ENCODE assay signal across 8 cellular contexts in genomic region chr6:153002613-153003293, GRCh38. TPM values are rescaled to one million over a fixed set of nuclear protein-coding genes. Genes with fewer than 3 reads are reported as not detected.
DNase-seq lines count a peak whose midpoint lies in the region; ATAC-seq and TF ChIP-seq lines count a peak whose summit lies in the region.

A gene with protein sequence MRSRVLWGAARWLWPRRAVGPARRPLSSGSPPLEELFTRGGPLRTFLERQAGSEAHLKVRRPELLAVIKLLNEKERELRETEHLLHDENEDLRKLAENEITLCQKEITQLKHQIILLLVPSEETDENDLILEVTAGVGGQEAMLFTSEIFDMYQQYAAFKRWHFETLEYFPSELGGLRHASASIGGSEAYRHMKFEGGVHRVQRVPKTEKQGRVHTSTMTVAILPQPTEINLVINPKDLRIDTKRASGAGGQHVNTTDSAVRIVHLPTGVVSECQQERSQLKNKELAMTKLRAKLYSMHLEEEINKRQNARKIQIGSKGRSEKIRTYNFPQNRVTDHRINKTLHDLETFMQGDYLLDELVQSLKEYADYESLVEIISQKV (minus strand): TSS chr6:153002709. CDS start chr6:153002685, 24 bp downstream.

- H2AFZ ChIP-seq in GM23248 (peak within 1 kb of the TSS; percentile 94), fibroblast of lung (ENCODE audit: low read length) (peak within 1 kb of the TSS; percentile 63)

- H3K36me3 ChIP-seq in DOHH2 (ENCODE audit: control insufficient read depth, low read length) (peaks cover 22% of the 10 kb centered on the region), GM23248 (ENCODE audit: low read depth) (peaks cover 8% of the 10 kb centered on the region; the same call in 1 of the 2 replicates), fibroblast of lung (ENCODE audit: control insufficient read depth, insufficient read depth, low read length) (no peaks in the 10 kb centered on the region)
- H3K36me3 ChIP-seq in naive thymus-derived CD4-positive, alpha-beta T cell (ENCODE audit: control insufficient read depth in 2 of 3, insufficient read depth in 3 of 3, low read length in 3 of 3) = peaks cover 0 to 10% (median 0%) of the 10 kb centered on the region in 3 experiments

- in situ Hi-C loops in GM23248 (cut with MboI) = no loop called here

- H3K79me2 ChIP-seq in DOHH2 (ENCODE audit: control insufficient read depth, low read length) (peaks cover 59% of the 10 kb centered on the region), GM23248 (ENCODE audit: insufficient read depth) (peaks cover 66% of the 10 kb centered on the region), fibroblast of lung (ENCODE audit: control insufficient read depth, insufficient read depth, low read length) (peaks cover 49% of the 10 kb centered on the region)

- H3K9me3 ChIP-seq in DOHH2 (ENCODE audit: control insufficient read depth, insufficient read depth, low read length) (no peaks in the 10 kb centered on the region), GM23248 (ENCODE audit: low read depth) (no peaks in the 10 kb centered on the region), fibroblast of lung (ENCODE audit: control insufficient read depth, insufficient read depth, low read depth, low read length) (no peaks in the 10 kb centered on the region)
- no peaks in the 10 kb centered on the region for H3K9me3 ChIP-seq in naive thymus-derived CD4-positive, alpha-beta T cell (ENCODE audit: control insufficient read depth in 2 of 3, low read length in 3 of 3)

- H3K27me3 ChIP-seq in DOHH2 (ENCODE audit: control insufficient read depth, low read length) (no peaks in the 10 kb centered on the region), GM23248 (replicated peaks; ENCODE audit: insufficient read depth) (no peaks in the 10 kb centered on the region), fibroblast of lung (ENCODE audit: control insufficient read depth, insufficient read depth, low read length) (no peaks in the 10 kb centered on the region)
- no peaks in the 10 kb centered on the region for H3K27me3 ChIP-seq in naive thymus-derived CD4-positive, alpha-beta T cell (ENCODE audit: control insufficient read depth in 2 of 2, insufficient read depth in 2 of 2, low read length in 2 of 2)

- peak; percentile 93 for ATAC-seq in activated T-helper 17 cell treated with anti-CD3 and anti-CD28 coated beads, Interleukin-2, amount 50 U/mL, for 72 hours (replicated peaks)
- peak; percentile 92 for ATAC-seq in naive thymus-derived CD4-positive, alpha-beta T cell
- peak; percentile 92 to 93 for ATAC-seq in stimulated activated naive B cell treated with anti-CD40 and anti-IgM and Interleukin-4, amounts not matched to agents 10 μg/mL and 1 μg/mL and 100 μg/mL, for 72 hours (replicated peaks)

- peak within 1 kb of the TSS; percentile 94 for H3K4me3 ChIP-seq in DOHH2 (ENCODE audit: low read length)
- H3K4me3 ChIP-seq in GM23248 = peak within 1 kb of the TSS; percentile 91
- H3K4me3 ChIP-seq in fibroblast of lung (replicated peaks in 1 of 4; ENCODE audit: control extremely low read depth in 1 of 4, insufficient read depth in 1 of 4, low read depth in 3 of 4, low read length in 4 of 4) = peak within 1 kb of the TSS; percentile 55 to 97 (median 68)
- H3K4me3 ChIP-seq in naive thymus-derived CD4-positive, alpha-beta T cell (ENCODE audit: low read length) = peak within 1 kb of the TSS; percentile 63

- H3K9me2 ChIP-seq in DOHH2 (replicated peaks; ENCODE audit: control insufficient read depth, low read length) (no peaks in the 10 kb centered on the region), GM23248 (ENCODE audit: insufficient read depth) (no peaks in the 10 kb centered on the region)

- peaks cover 51% of the 10 kb centered on the region for H3K36me3 Mint-ChIP-seq in activated T-helper 17 cell treated with anti-CD3 and anti-CD28 coated beads, Interleukin-2, amount 50 U/mL, for 72 hours (ENCODE audit: low read depth)
- peaks cover 3 to 18% (median 5%) of the 10 kb centered on the region in 5 donors for H3K36me3 Mint-ChIP-seq in naive thymus-derived CD4-positive, alpha-beta T cell
- H3K36me3 Mint-ChIP-seq in stimulated activated naive B cell treated with anti-CD40 and anti-IgM and Interleukin-4, amounts not matched to agents 10 μg/mL and 1 μg/mL and 100 μg/mL, for 72 hours = peaks cover 12 to 19% of the 10 kb centered on the region in 2 donors

- H3K4me2 ChIP-seq in DOHH2 (ENCODE audit: low read length) = peak within 1 kb of the TSS; percentile 94
- H3K4me2 ChIP-seq in GM23248 (ENCODE audit: unreplicated experiment) = peak within 1 kb of the TSS; percentile 88
- peak within 1 kb of the TSS; percentile 99 for H3K4me2 ChIP-seq in fibroblast of lung (ENCODE audit: extremely low read depth, insufficient read depth, low read length)

- no peaks in the 10 kb centered on the region for H3K27me3 Mint-ChIP-seq in activated T-helper 17 cell treated with anti-CD3 and anti-CD28 coated beads, Interleukin-2, amount 50 U/mL, for 72 hours
- H3K27me3 Mint-ChIP-seq in naive thymus-derived CD4-positive, alpha-beta T cell = peaks cover 0 to 18% (median 0%) of the 10 kb centered on the region in 5 donors
- no peaks in the 10 kb centered on the region for H3K27me3 Mint-ChIP-seq in stimulated activated naive B cell treated with anti-CD40 and anti-IgM and Interleukin-4, amounts not matched to agents 10 μg/mL and 1 μg/mL and 100 μg/mL, for 72 hours

- H4K20me1 ChIP-seq in DOHH2 (ENCODE audit: control insufficient read depth, insufficient read depth, low read depth, low read length) (peaks cover 6% of the 10 kb centered on the region; the same call in 1 of the 2 replicates), GM23248 (ENCODE audit: insufficient read depth) (no peaks in the 10 kb centered on the region), fibroblast of lung (ENCODE audit: control insufficient read depth, extremely low read depth, insufficient read depth, low read length) (no peaks in the 10 kb centered on the region)

- peak within 1 kb of the TSS; percentile 95 for H3K4me3 Mint-ChIP-seq in activated T-helper 17 cell treated with anti-CD3 and anti-CD28 coated beads, Interleukin-2, amount 50 U/mL, for 72 hours
- peak within 1 kb of the TSS; percentile 85 to 99 (median 96) for H3K4me3 Mint-ChIP-seq in naive thymus-derived CD4-positive, alpha-beta T cell
- peak within 1 kb of the TSS; percentile 98 to 100 for H3K4me3 Mint-ChIP-seq in stimulated activated naive B cell treated with anti-CD40 and anti-IgM and Interleukin-4, amounts not matched to agents 10 μg/mL and 1 μg/mL and 100 μg/mL, for 72 hours

- DNase-seq in GM23248 = peak; percentile 99
- DNase-seq in Kasumi-1 (lab: John Stamatoyannopoulos, UW) = peak; percentile 94 to 96
- DNase-seq in RWPE1 (ENCODE audit: low spot score) = peak; percentile 90
- DNase-seq in fibroblast of lung (ENCODE audit: low read depth in 2 of 2) = peak; percentile 97
- peak; percentile 52 to 84 (median 70) for DNase-seq in naive thymus-derived CD4-positive, alpha-beta T cell
- DNase-seq in stimulated activated naive B cell treated with anti-CD40 and anti-IgM and Interleukin-4, amounts not matched to agents 10 μg/mL and 1 μg/mL and 100 μg/mL, for 72 hours = peak; percentile 88

- 1 to 2% methylated on average over 33 to 46 of the region's 48 CpGs for WGBS in GM23248 (ENCODE audit: low coverage in 1 of 2, low lambda C conversion rate in 2 of 2, missing lambda C conversion rate in 2 of 2), 2 experiments

- H3K27ac Mint-ChIP-seq in activated T-helper 17 cell treated with anti-CD3 and anti-CD28 coated beads, Interleukin-2, amount 50 U/mL, for 72 hours = peak within 1 kb of the TSS; percentile 96
- H3K27ac Mint-ChIP-seq in naive thymus-derived CD4-positive, alpha-beta T cell = peak within 1 kb of the TSS; percentile 86 to 98 (median 93)
- H3K27ac Mint-ChIP-seq in stimulated activated naive B cell treated with anti-CD40 and anti-IgM and Interleukin-4, amounts not matched to agents 10 μg/mL and 1 μg/mL and 100 μg/mL, for 72 hours = peak within 1 kb of the TSS; percentile 99

- no peaks in the 10 kb centered on the region for H3K9me3 Mint-ChIP-seq in activated T-helper 17 cell treated with anti-CD3 and anti-CD28 coated beads, Interleukin-2, amount 50 U/mL, for 72 hours
- H3K9me3 Mint-ChIP-seq in naive thymus-derived CD4-positive, alpha-beta T cell = peaks cover 0 to 3% (median 0%) of the 10 kb centered on the region in 11 donors
- peaks cover 0 to 2% of the 10 kb centered on the region in 2 donors for H3K9me3 Mint-ChIP-seq in stimulated activated naive B cell treated with anti-CD40 and anti-IgM and Interleukin-4, amounts not matched to agents 10 μg/mL and 1 μg/mL and 100 μg/mL, for 72 hours

- peak within 1 kb of the TSS; percentile 88 for H3K9ac ChIP-seq in GM23248
- H3K9ac ChIP-seq in fibroblast of lung (ENCODE audit: insufficient read depth, low read length) = peak within 1 kb of the TSS; percentile 82

- TF ChIP-seq CTCF in DOHH2 (IDR thresholded peaks at IDR 0.05; ENCODE audit: low read depth, low read length, poor library complexity, severe bottlenecking) = no peak
- no peak for TF ChIP-seq CTCF in RWPE1 (conservative IDR thresholded peaks at IDR 0.05; ENCODE audit: low read depth)
- TF ChIP-seq CTCF in fibroblast of lung (conservative IDR thresholded peaks at IDR 0.05 in 1 of 2, IDR thresholded peaks at IDR 0.05 in 1 of 2; ENCODE audit: low read depth in 1 of 2, low read length in 2 of 2) = no peak

- H3K4me1 Mint-ChIP-seq in activated T-helper 17 cell treated with anti-CD3 and anti-CD28 coated beads, Interleukin-2, amount 50 U/mL, for 72 hours = peaks cover 17% of the 10 kb centered on the region
- peaks cover 24 to 59% (median 49%) of the 10 kb centered on the region in 7 donors for H3K4me1 Mint-ChIP-seq in naive thymus-derived CD4-positive, alpha-beta T cell
- peaks cover 14 to 31% of the 10 kb centered on the region in 2 donors for H3K4me1 Mint-ChIP-seq in stimulated activated naive B cell treated with anti-CD40 and anti-IgM and Interleukin-4, amounts not matched to agents 10 μg/mL and 1 μg/mL and 100 μg/mL, for 72 hours

- CTCF ChIA-PET in RWPE1 (lab: Yijun Ruan, JAX) = no interaction called here
- CTCF ChIA-PET in naive thymus-derived CD4-positive, alpha-beta T cell (lab: Charles Lee) = no interaction called here

- H3F3A ChIP-seq in DOHH2 (ENCODE audit: control insufficient read depth, insufficient read depth) (no peaks in the 10 kb centered on the region; the same call in none of the 2 replicates), GM23248 (ENCODE audit: insufficient read depth) (0 out of 2 replicates have a peak, but pooled peaks cover 6% of the 10 kb centered on the region)

- intact Hi-C loops in naive thymus-derived CD4-positive, alpha-beta T cell (cut with micrococcal nuclease) = loop anchor here (1.0 to 10.0 kb wide), 10 partner anchors 7 to 1730 kb away; partner anchors contain the start of genes RMND1 (in 2 of the 2), SCAF8 (in 2 of the 2) and ZBTB2 (in 2 of the 2)

- H3K27ac ChIP-seq in DOHH2 (ENCODE audit: low read depth, low read length) (peak within 1 kb of the TSS; percentile 31), GM23248 (peak within 1 kb of the TSS; percentile 79), RWPE1 (peak within 1 kb of the TSS; percentile 91), fibroblast of lung (ENCODE audit: insufficient read depth, low read length) (peak within 1 kb of the TSS; percentile 92)
- H3K27ac ChIP-seq in naive thymus-derived CD4-positive, alpha-beta T cell (ENCODE audit: low read depth, low read length) = peak within 1 kb of the TSS; percentile 73

- H3K4me1 ChIP-seq in DOHH2 (ENCODE audit: control insufficient read depth, low read length) (peaks cover 32% of the 10 kb centered on the region), GM23248 (ENCODE audit: insufficient read depth) (peaks cover 21% of the 10 kb centered on the region), fibroblast of lung (ENCODE audit: control insufficient read depth, extremely low read depth, insufficient read depth, low read length) (peaks cover 2% of the 10 kb centered on the region)
- peaks cover 18% of the 10 kb centered on the region in 2 donors for H3K4me1 ChIP-seq in naive thymus-derived CD4-positive, alpha-beta T cell (ENCODE audit: control insufficient read depth in 2 of 2, insufficient read depth in 2 of 2, low read length in 2 of 2)

- POLR2A ChIA-PET in RWPE1 (lab: Yijun Ruan, JAX; ENCODE audit: low non-redundant PET) = no interaction called here
- POLR2A ChIA-PET in naive thymus-derived CD4-positive, alpha-beta T cell (lab: Charles Lee) = interaction anchor here (0.5 to 3.6 kb wide), 2 partner anchors 12 to 19 kb away, joined by 3 to 16 read pairs; partner anchors contain the start of gene FBXO5

RNA-seq across cellular contexts. Expression of the gene that starts here (rescaled TPM):
- total RNA-seq in GM23248 (2014; rRNA removed; shearing (Covaris generic)) = 16.3 and 22.1 TPM in 2 replicates
- polyA plus RNA-seq in GM23248 (2016; fragmentation: Nextera tagmentation; extraction: Ambion mirVana) (21.9 and 22.7 TPM in 2 replicates), fibroblast of lung (17.8 and 20.0 TPM in 2 replicates)
- total RNA-seq in activated T-helper 17 cell treated with anti-CD3 and anti-CD28 coated beads, Interleukin-2, amount 50 U/mL, for 72 hours = 10 to 100 TPM; 15.4 to 22.4 TPM
- total RNA-seq in fibroblast of lung = 13.4 and 15.7 TPM in 2 replicates
- polyA plus RNA-seq in fibroblast of lung (2012) = 14.2 and 17.5 TPM in 2 replicates
- 0.37 and 0.47 TPM in 2 replicates for polyA minus RNA-seq in fibroblast of lung (ENCODE audit: low replicate concordance)
- 10 to 100 TPM in 4 of 5 experiments, 1 to 10 TPM in 1; 8.9 to 18.1 (median 13.5) TPM for total RNA-seq in naive thymus-derived CD4-positive, alpha-beta T cell
- polyA plus RNA-seq in naive thymus-derived CD4-positive, alpha-beta T cell = 1 to 10 TPM; 6.1 to 6.8 TPM

Comparison
In these comparisons a context has a peak if more than half of its experiments do, and no peak if none do; other contexts are left out.
1. Peak in every context shown above with its lines: DNase-seq, ATAC-seq, H3K4me3 ChIP-seq and H3K27ac ChIP-seq.
2. H3K27ac ChIP-seq: peak in every context shown above with its lines; median percentile 92 in fibroblast of lung; 91 in RWPE1; 79 in GM23248; 73 in naive thymus-derived CD4-positive, alpha-beta T cell; 31 in DOHH2.